Comparison of ENCODE assay signal across 1 cellular context in the genomic region with DNA sequence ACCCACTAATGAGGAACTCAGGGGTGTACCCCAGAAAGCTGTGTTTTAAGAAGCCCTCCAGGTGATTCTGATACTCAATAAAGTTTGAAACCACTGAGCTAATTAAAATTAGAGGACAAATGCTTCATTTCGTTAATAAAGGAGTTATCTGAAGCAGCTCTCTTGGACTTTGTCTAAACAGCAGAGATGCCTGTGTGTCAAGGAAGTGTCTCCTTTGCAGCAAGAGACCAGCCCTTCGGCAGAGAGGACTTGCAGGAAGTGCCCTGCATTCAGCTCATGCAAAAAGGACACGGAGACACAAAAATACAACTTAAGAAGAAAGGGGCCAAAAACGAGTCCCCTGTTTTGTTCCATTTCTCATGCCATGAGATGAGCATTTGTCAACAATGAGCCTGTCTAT.
TF ChIP-seq lines count a peak whose summit lies in the region.

No MANE protein-coding gene starts in this region.

TF ChIP-seq in K562, 482 proteins besides CTCF, POLR2A, EP300 and RAD21:
- TF ChIP-seq POU5F1 (IDR thresholded peaks at IDR 0.05; ENCODE audit: borderline replicate concordance, low read depth, low read length, partially characterized antibody) (no peak), KLF6 (CRISPR knock-in tag; IDR thresholded peaks at IDR 0.05; ENCODE audit: borderline replicate concordance) (no peak), EHMT2 (IDR thresholded peaks at IDR 0.05) (no peak), POLR2H (tag; IDR thresholded peaks at IDR 0.05; ENCODE audit: low read depth) (no peak), HOXB6 (CRISPR knock-in tag; IDR thresholded peaks at IDR 0.05; ENCODE audit: borderline replicate concordance) (no peak)
